In genomic region chr11:9600651-9601040, GRCh38 we compare ENCODE assay signal across 8 cellular contexts. TPM values are rescaled to one million over a fixed set of nuclear protein-coding genes. Genes with fewer than 3 reads are reported as not detected.
DNase-seq lines count a peak whose midpoint lies in the region; ATAC-seq, FAIRE-seq and TF ChIP-seq lines count a peak whose summit lies in the region.

No MANE protein-coding gene starts in this region.

- H3K4me1 Mint-ChIP-seq in CD4-positive, alpha-beta memory T cell: peaks cover 15 to 32% (median 20%) of the 10 kb centered on the region in 4 donors

- peak overlapping the region; percentile 62 for H3K27ac ChIP-seq in CD4-positive, alpha-beta memory T cell (ENCODE audit: low read depth, low read length)
- no peak overlapping the region for H3K27ac ChIP-seq in coronary artery
- peak overlapping the region in 2 of 5 donors; percentile 22 to 30 for H3K27ac ChIP-seq in stomach
- no peak overlapping the region for H3K27ac ChIP-seq in ovary

- TF ChIP-seq EP300 in stomach (IDR thresholded peaks at IDR 0.05): no peak
- no peak for TF ChIP-seq EP300 in ovary (IDR thresholded peaks at IDR 0.05)

- CTCF ChIA-PET in CD4-positive, alpha-beta memory T cell (lab: Charles Lee; ENCODE audit: partially characterized antibody): interaction anchor here (0.9 to 5.4 kb wide), 6 partner anchors 12 to 158 kb away, joined by 3 to 83 read pairs (median 11); no protein-coding TSS in a partner anchor

- TF ChIP-seq POLR2A in stomach (IDR thresholded peaks at IDR 0.05) (no peak), ovary (IDR thresholded peaks at IDR 0.05) (no peak)

- ATAC-seq in GM19455 (IDR thresholded peaks at IDR 0.05; ENCODE audit: unreplicated experiment) (peak; percentile 34), HG03558 (IDR thresholded peaks at IDR 0.05; ENCODE audit: extremely low read depth, unreplicated experiment) (peak; percentile 32)

- no peaks in the 10 kb centered on the region for H3K36me3 Mint-ChIP-seq in CD4-positive, alpha-beta memory T cell

- POLR2A ChIA-PET in CD4-positive, alpha-beta memory T cell (lab: Charles Lee; ENCODE audit: partially characterized antibody): interaction anchor here (0.8 to 2.7 kb wide), 8 partner anchors 9 to 702 kb away, joined by 3 to 26 read pairs (median 6); partner anchors contain the start of gene WEE1

- no peaks in the 10 kb centered on the region for H3K9me3 ChIP-seq in CD4-positive, alpha-beta memory T cell (ENCODE audit: control insufficient read depth in 1 of 2, low read length in 2 of 2)
- no peaks in the 10 kb centered on the region for H3K9me3 ChIP-seq in stomach
- no peaks in the 10 kb centered on the region for H3K9me3 ChIP-seq in ovary

- no peak for DNase-seq in CD4-positive, alpha-beta memory T cell
- DNase-seq in bronchial epithelial cell (ENCODE audit: low read depth) (peak; percentile 97), coronary artery (ENCODE audit: low spot score) (no peak), stomach (no peak), ovary (no peak), COLO668 (lab: John Stamatoyannopoulos, UW; ENCODE audit: unreplicated experiment) (no peak)

- intact Hi-C loops in CD4-positive, alpha-beta memory T cell (cut with micrococcal nuclease): loop anchor here (1.0 kb wide), 1 partner anchor 27 kb away; the partner anchor contains the start of gene WEE1
- intact Hi-C loops in stomach (cut with DNase I; ENCODE audit: low total_unique reads) (no loop called here), ovary (cut with DNase I) (no loop called here)

- no peaks in the 10 kb centered on the region for H3K9me3 Mint-ChIP-seq in CD4-positive, alpha-beta memory T cell

- peak overlapping the region; percentile 54 to 88 (median 76) for H3K4me3 Mint-ChIP-seq in CD4-positive, alpha-beta memory T cell

- peaks cover 19% of the 10 kb centered on the region for H3K4me1 ChIP-seq in CD4-positive, alpha-beta memory T cell (ENCODE audit: insufficient read depth, low read length)
- H3K4me1 ChIP-seq in stomach (peaks cover 0 to 13% (median 0%) of the 10 kb centered on the region in 4 donors), ovary (ENCODE audit: insufficient read depth) (no peaks in the 10 kb centered on the region)

- H3K27ac Mint-ChIP-seq in CD4-positive, alpha-beta memory T cell: peak overlapping the region; percentile 53 to 95 (median 90)

- H3K27me3 Mint-ChIP-seq in CD4-positive, alpha-beta memory T cell: no peaks in the 10 kb centered on the region

- TF ChIP-seq CTCF in bronchial epithelial cell (IDR thresholded peaks at IDR 0.05; ENCODE audit: insufficient read depth, low read length, severe bottlenecking) (no peak), coronary artery (IDR thresholded peaks at IDR 0.05) (no peak), stomach (IDR thresholded peaks at IDR 0.05) (no peak), ovary (IDR thresholded peaks at IDR 0.05) (no peak)

- WGBS in stomach, 5 donors: 82 to 91% (median 89%) methylated on average over 4 of the region's 4 CpGs
- 87 to 94% (median 92%) methylated on average over 4 of the region's 4 CpGs for WGBS in ovary, 3 donors

- H3K36me3 ChIP-seq in CD4-positive, alpha-beta memory T cell (ENCODE audit: insufficient read depth, low read length): no peaks in the 10 kb centered on the region
- no peaks in the 10 kb centered on the region for H3K36me3 ChIP-seq in bronchial epithelial cell (ENCODE audit: control insufficient read depth, insufficient read depth, low read length)
- H3K36me3 ChIP-seq in stomach: no peaks in the 10 kb centered on the region
- H3K36me3 ChIP-seq in ovary: no peaks in the 10 kb centered on the region

- peak overlapping the region in 1 of 2 donors; percentile 42 for H3K4me3 ChIP-seq in CD4-positive, alpha-beta memory T cell (ENCODE audit: low read length in 2 of 2)
- no peak overlapping the region for H3K4me3 ChIP-seq in bronchial epithelial cell (ENCODE audit: low read depth, low read length)
- no peak overlapping the region for H3K4me3 ChIP-seq in coronary artery
- H3K4me3 ChIP-seq in stomach: no peak overlapping the region
- no peak overlapping the region for H3K4me3 ChIP-seq in ovary

- H3K27me3 ChIP-seq in CD4-positive, alpha-beta memory T cell (ENCODE audit: insufficient read depth, low read length): no peaks in the 10 kb centered on the region
- H3K27me3 ChIP-seq in bronchial epithelial cell (ENCODE audit: control insufficient read depth, insufficient read depth, low read length) (no peaks in the 10 kb centered on the region), stomach (no peaks in the 10 kb centered on the region), ovary (no peaks in the 10 kb centered on the region)

- FAIRE-seq in bronchial epithelial cell (lab: Jason Lieb, UNC): no peak

RNA-seq across cellular contexts. Expression of gene WEE1, which starts 27.2 kb away (rescaled TPM):
- total RNA-seq in CD4-positive, alpha-beta memory T cell: 10 to 100 TPM; 11.1 to 11.7 TPM
- polyA plus RNA-seq in CD4-positive, alpha-beta memory T cell: 1 to 10 TPM; 5.8 to 8.2 TPM
- total RNA-seq in bronchial epithelial cell: 14.6 and 15.8 TPM in 2 replicates
- 10 to 100 TPM; 11.7 to 79.1 (median 29.6) TPM for total RNA-seq in stomach
- polyA plus RNA-seq in stomach: 10 to 100 TPM in 2 of 3 donors, 1 to 10 TPM in 1; 5.0 to 29.8 (median 12.9) TPM
- 10 to 100 TPM; 10.5 to 55.4 (median 21.6) TPM for total RNA-seq in ovary
- 10 to 100 TPM; 10.6 to 27.4 TPM for polyA plus RNA-seq in ovary
